1 cellular context compared by ENCODE assay signal in the genomic region with DNA sequence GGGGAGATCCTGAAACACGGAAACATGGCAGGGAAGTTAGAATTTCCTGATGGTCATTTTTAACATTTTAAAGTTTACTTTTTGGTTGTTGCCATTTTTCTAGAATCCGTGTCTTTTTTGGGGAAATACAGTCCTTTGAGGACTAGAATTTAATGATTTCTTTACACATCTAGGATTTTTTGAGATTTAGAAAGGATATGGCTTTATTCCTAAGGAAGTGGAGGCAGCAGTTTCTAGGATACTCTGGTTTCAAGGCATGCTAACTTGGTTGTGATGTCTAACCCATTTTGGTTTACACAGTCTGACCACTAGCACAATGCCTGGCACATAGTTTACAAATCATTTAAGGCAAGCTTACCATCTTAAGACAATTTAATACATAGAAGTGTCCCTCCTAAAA.
TF ChIP-seq lines count a peak whose summit lies in the region.

No MANE protein-coding gene starts in this region.

TF ChIP-seq in IMR-90, 13 proteins besides CTCF, POLR2A, EP300 and RAD21 (continued from another document):
- no peak for TF ChIP-seq BHLHE40 (IDR thresholded peaks at IDR 0.05; ENCODE audit: low read depth, low read length)
- no peak for TF ChIP-seq MAZ (IDR thresholded peaks at IDR 0.05; ENCODE audit: borderline replicate concordance, low read depth, low read length)
- no peak for TF ChIP-seq MAFK (IDR thresholded peaks at IDR 0.05; ENCODE audit: low read depth, low read length)
TF ChIP-seq in IMR-90: peak in this region for 0.
